1 cellular context compared by ENCODE assay signal in genomic region chr1:29519108-29519507, GRCh38.
TF ChIP-seq lines count a peak whose summit lies in the region.

No MANE protein-coding gene starts in this region.

TF ChIP-seq in H1, 55 proteins besides CTCF, POLR2A, EP300 and RAD21:
- TF ChIP-seq CBX5 (IDR thresholded peaks at IDR 0.05; ENCODE audit: low read depth, low read length) = no peak
- TF ChIP-seq SRF (IDR thresholded peaks at IDR 0.05; ENCODE audit: low read depth, low read length) = no peak
- no peak for TF ChIP-seq CHD1 (IDR thresholded peaks at IDR 0.05; ENCODE audit: low read depth, low read length)
- no peak for TF ChIP-seq CBX8 (IDR thresholded peaks at IDR 0.05; ENCODE audit: borderline replicate concordance, low read depth, low read length)
- no peak for TF ChIP-seq SP1 (IDR thresholded peaks at IDR 0.05; ENCODE audit: low read depth, low read length)
- TF ChIP-seq BRCA1 (IDR thresholded peaks at IDR 0.05; ENCODE audit: low read depth, low read length) = no peak
- no peak for TF ChIP-seq EGR1 (IDR thresholded peaks at IDR 0.05; ENCODE audit: borderline replicate concordance, low read depth, low read length)
- TF ChIP-seq FOSL1 (IDR thresholded peaks at IDR 0.05; ENCODE audit: insufficient read depth, low read depth, low read length) = no peak
- TF ChIP-seq NRF1 (IDR thresholded peaks at IDR 0.05; ENCODE audit: low read depth, low read length) = no peak
- TF ChIP-seq GTF2F1 (IDR thresholded peaks at IDR 0.05; ENCODE audit: borderline replicate concordance, low read depth, low read length) = no peak
- TF ChIP-seq SAP30 (IDR thresholded peaks at IDR 0.05; ENCODE audit: insufficient read depth, insufficient replicate concordance, low read length) = no peak
- no peak for TF ChIP-seq ATF3 (IDR thresholded peaks at IDR 0.05; ENCODE audit: insufficient read depth, low read depth, low read length)
- no peak for TF ChIP-seq CREB1 (IDR thresholded peaks at IDR 0.05)
- TF ChIP-seq PHF8 (conservative IDR thresholded peaks at IDR 0.05; ENCODE audit: low read depth, low read length) = no peak
- TF ChIP-seq POU5F1 (IDR thresholded peaks at IDR 0.05; ENCODE audit: low read depth, low read length) = no peak
- TF ChIP-seq TBP (IDR thresholded peaks at IDR 0.05; ENCODE audit: low read depth, low read length) = no peak
- no peak for TF ChIP-seq EZH2 (IDR thresholded peaks at IDR 0.05; ENCODE audit: low read depth, low read length, severe bottlenecking)
- TF ChIP-seq RXRA (IDR thresholded peaks at IDR 0.05; ENCODE audit: insufficient read depth, low read depth, low read length) = no peak
